In genomic region chr4:6277139-6277802, GRCh38 we compare ENCODE assay signal across 20 cellular contexts. TPM values are rescaled to one million over a fixed set of nuclear protein-coding genes. Genes with fewer than 3 reads are reported as not detected.
DNase-seq lines count a peak whose midpoint lies in the region; ATAC-seq, FAIRE-seq and TF ChIP-seq lines count a peak whose summit lies in the region.
"Had no signal": no experiment of that assay in that cellular context is flagged by ENCODE, and none has a peak within 500 bp of the region (broad histone marks: within the 10 kb centered on the region; RNA-seq: fewer than 3 reads in every experiment).

No MANE protein-coding gene starts in this region.

- WGBS in adrenal gland, 4 donors, result 47 to 59% (median 51%) methylated on average over 8 to 24 of the region's 24 CpGs

- H4K20me1 ChIP-seq in BLaER1, result peaks cover 96% of the 10 kb centered on the region

- H3K9me3 ChIP-seq in BLaER1 (no peaks in the 10 kb centered on the region), adrenal gland (replicated peaks in 1 of 3) (no peaks in the 10 kb centered on the region)
- H3K9me3 ChIP-seq: MG63, suprapubic skin had no signal

- intact Hi-C loops in adrenal gland (cut with DNase I) (no loop called here), left cardiac atrium (cut with DNase I) (no loop called here)

- H3K36me3 ChIP-seq in BLaER1 (peaks cover 27% of the 10 kb centered on the region), adrenal gland (replicated peaks in 1 of 2) (peaks cover 0 to 3% of the 10 kb centered on the region in 2 donors), rectal smooth muscle tissue (ENCODE audit: control insufficient read depth, insufficient read depth, low read length) (no peaks in the 10 kb centered on the region)
- H3K36me3 ChIP-seq: MG63 had no signal

- FAIRE-seq in D721Med (lab: Jason Lieb, UNC), result no peak
- FAIRE-seq: H54 had no signal

- H3K4me1 ChIP-seq in BLaER1 (peaks cover 100% of the 10 kb centered on the region), adrenal gland (replicated peaks in 1 of 2) (peaks cover 25 to 79% of the 10 kb centered on the region in 2 donors), rectal smooth muscle tissue (ENCODE audit: control insufficient read depth, insufficient read depth, low read length) (peaks cover 55% of the 10 kb centered on the region)

- TF ChIP-seq POLR2A in adrenal gland (IDR thresholded peaks at IDR 0.05), result no peak

- no peak overlapping the region for H3K4me3 ChIP-seq in BLaER1
- no peak overlapping the region for H3K4me3 ChIP-seq in adrenal gland
- H3K4me3 ChIP-seq in rectal smooth muscle tissue (ENCODE audit: low read length), result no peak overlapping the region
- H3K4me3 ChIP-seq: lung, MG63, suprapubic skin had no signal

- H3K4me2 ChIP-seq in BLaER1, result peak overlapping the region; percentile 99

- H3K27me3 ChIP-seq in BLaER1 (no peaks in the 10 kb centered on the region), adrenal gland (no peaks in the 10 kb centered on the region), rectal smooth muscle tissue (ENCODE audit: control insufficient read depth, insufficient read depth, low read length) (no peaks in the 10 kb centered on the region)
- H3K27me3 ChIP-seq: MG63, suprapubic skin had no signal

- ATAC-seq in left cardiac atrium (peak; percentile 30 to 56), HG02623 (IDR thresholded peaks at IDR 0.05; ENCODE audit: unreplicated experiment) (no peak), left lobe of liver (no peak)
- ATAC-seq: natural killer cell had no signal

- H3K9ac ChIP-seq in BLaER1 (peak overlapping the region; percentile 65; the same call in 1 of the 2 replicates), rectal smooth muscle tissue (ENCODE audit: low read length) (no peak overlapping the region)

- TF ChIP-seq CTCF in adrenal gland (IDR thresholded peaks at IDR 0.05) (no peak), D721Med (IDR thresholded peaks at IDR 0.05; ENCODE audit: insufficient read depth, missing control alignments) (no peak)

- DNase-seq in adrenal gland (peak; percentile 40 to 85 (median 50)), left cardiac atrium (no peak), ecto neural progenitor cell (ENCODE audit: low spot score) (no peak), left lobe of liver (ENCODE audit: low spot score) (no peak), D721Med (ENCODE audit: insufficient read length, low spot score) (no peak)
- DNase-seq: activated CD4-positive, CD25-positive, alpha-beta regulatory T cell; CD4-positive, alpha-beta memory T cell; effector CD8-positive, alpha-beta T cell; natural killer cell; NCI-H2081; stimulated activated CD4-positive, alpha-beta T cell treated with anti-CD3 and anti-CD28 coated beads, Interleukin-1b, Interleukin-23, amount 100 ng/mL, for 48 hours; T-helper 1 cell had no signal

- peak overlapping the region; percentile 80 for H3K27ac ChIP-seq in BLaER1
- peak overlapping the region in 2 of 5 donors; percentile 65 to 67 for H3K27ac ChIP-seq in adrenal gland
- peak overlapping the region; percentile 82 for H3K27ac ChIP-seq in rectal smooth muscle tissue (ENCODE audit: low read depth, low read length)
- H3K27ac ChIP-seq: RWPE1, suprapubic skin had no signal

RNA-seq across cellular contexts. Expression of gene WFS1, which starts 7.6 kb away (rescaled TPM):
- 10 to 100 TPM; 28.7 to 64.4 (median 36.7) TPM for total RNA-seq in adrenal gland
- 10 to 100 TPM; 21.8 to 24.8 (median 22.6) TPM for polyA plus RNA-seq in adrenal gland
- 10 to 100 TPM; 66.0 to 68.0 TPM for total RNA-seq in left cardiac atrium
- 14.3 TPM for total RNA-seq in left lobe of liver

Comparison
In these comparisons a context has a peak if more than half of its experiments do, and no peak if none do; other contexts are left out.
1. DNase-seq: peak in adrenal gland (7 of 7); none in left cardiac atrium (single experiment), ecto neural progenitor cell (single experiment), left lobe of liver (single experiment) and D721Med (single experiment).
2. ATAC-seq: peak in left cardiac atrium (2 of 2); none in HG02623 (single experiment) and left lobe of liver (single experiment).